In the genomic region with DNA sequence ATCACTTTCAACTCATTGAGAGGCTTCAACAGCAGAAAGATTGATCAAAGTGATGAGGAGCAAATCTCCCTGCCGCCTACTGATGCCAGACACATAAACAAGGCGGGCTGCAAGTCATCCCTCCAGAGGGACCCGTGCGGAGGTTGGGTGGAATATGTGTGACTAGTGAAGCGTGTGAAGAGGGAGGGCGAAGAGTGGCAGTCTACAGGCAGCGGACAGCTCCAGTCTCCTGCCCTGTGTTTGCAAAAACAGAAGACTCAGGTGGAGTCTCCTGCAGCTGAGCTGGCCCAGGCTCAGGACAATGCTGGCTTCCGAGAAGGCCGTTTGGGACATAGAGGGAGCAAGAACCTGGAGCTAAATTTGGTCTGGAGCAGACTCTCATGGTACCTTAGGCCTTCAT, we compare ENCODE assay signal across 38 cellular contexts.
"Had no signal": no experiment of that assay in that cellular context is flagged by ENCODE, and none has a peak within 500 bp of the region (broad histone marks: within the 10 kb centered on the region; RNA-seq: fewer than 3 reads in every experiment).

No MANE protein-coding gene starts in this region.

- H3K4me1 Mint-ChIP-seq: activated B cell treated with CpG ODN at 0.5 μM for 24 hours; activated CD4-positive, alpha-beta T cell treated with anti-CD3 and anti-CD28 coated beads, Interleukin-2, amount 10 ng/mL, durations not matched to agents 24 days and 14 days; activated naive CD8-positive, alpha-beta T cell treated with anti-CD3 and anti-CD28 coated beads for 36 hours; activated T-helper 17 cell treated with anti-CD3 and anti-CD28 coated beads, Interleukin-2, amount 50 U/mL, for 72 hours; central memory CD8-positive, alpha-beta T cell had no signal

- H3K36me3 ChIP-seq: adrenal gland, ascending aorta, cardiac muscle cell had no signal

- FAIRE-seq: bronchial epithelial cell, TTC549 had no signal

- H3K36me3 Mint-ChIP-seq: activated CD4-positive, alpha-beta memory T cell treated with anti-CD3 and anti-CD28 coated beads for 36 hours; activated naive CD8-positive, alpha-beta T cell treated with anti-CD3 and anti-CD28 coated beads for 36 hours; brain had no signal

- ATAC-seq: activated CD8-positive, alpha-beta T cell treated with anti-CD3 and anti-CD28 coated beads for 36 hours; activated naive CD4-positive, alpha-beta T cell treated with anti-CD3 and anti-CD28 coated beads, Interleukin-2, amount 50 U/mL, for 72 hours; activated T-cell treated with anti-CD3 and anti-CD28 coated beads, Interleukin-2, amount 50 U/mL, for 4 hours; activated T-cell treated with anti-CD3 and anti-CD28 coated beads, Interleukin-2, amount 50 U/mL, for 72 hours; activated T-helper 17 cell treated with anti-CD3 and anti-CD28 coated beads, Interleukin-2, amount 50 U/mL, for 72 hours had no signal

- H3K4me3 ChIP-seq: adrenal gland, ascending aorta, cardiac muscle cell had no signal

- H3K9me3 Mint-ChIP-seq: activated B cell treated with CpG ODN at 0.5 μM for 24 hours; activated CD4-positive, alpha-beta memory T cell treated with anti-CD3 and anti-CD28 coated beads for 36 hours; activated CD4-positive, alpha-beta T cell treated with anti-CD3 and anti-CD28 coated beads, Interleukin-2, amount 10 ng/mL, durations not matched to agents 24 days and 14 days; activated CD8-positive, alpha-beta T cell treated with anti-CD3 and anti-CD28 coated beads for 36 hours; activated T-cell treated with anti-CD3 and anti-CD28 coated beads, Interleukin-2, amount 50 U/mL, for 4 hours; activated T-helper 1 cell treated with anti-CD3 and anti-CD28 coated beads, Interleukin-12 subunit alpha, Interleukin-12 subunit beta, Interleukin-2, Interleukin-4 antibody, amounts not matched to agents 30 ng/mL and 10 ng/mL and 1 ng/mL, durations not matched to agents 14 hours and 24 hours and 36 hours; activated T-helper 17 cell treated with anti-CD3 and anti-CD28 coated beads, Interleukin-2, amount 50 U/mL, for 72 hours; T-helper 1 cell treated with Interleukin-12 subunit alpha and Interleukin-12 subunit beta and Interleukin-4 antibody, amounts not matched to agents 30 μg/mL and 1 μg/mL, for 36 hours; T-helper 2 cell treated with Interferon-gamma antibody and Interleukin-4, amounts not matched to agents 5 μg/mL and 100 μg/mL, for 36 hours had no signal

- H3K27ac Mint-ChIP-seq: activated B cell treated with CpG ODN at 0.5 μM for 24 hours; activated CD4-positive, alpha-beta memory T cell treated with anti-CD3 and anti-CD28 coated beads for 36 hours; activated CD4-positive, alpha-beta T cell treated with anti-CD3 and anti-CD28 coated beads, Interleukin-2, amount 10 ng/mL, durations not matched to agents 24 days and 14 days; activated CD8-positive, alpha-beta T cell treated with anti-CD3 and anti-CD28 coated beads for 36 hours; activated naive CD4-positive, alpha-beta T cell treated with anti-CD3 and anti-CD28 coated beads for 36 hours; activated naive CD4-positive, alpha-beta T cell treated with anti-CD3 and anti-CD28 coated beads, Interleukin-2, amount 50 U/mL, for 72 hours; activated naive CD8-positive, alpha-beta T cell treated with anti-CD3 and anti-CD28 coated beads for 36 hours; activated T-cell treated with anti-CD3 and anti-CD28 coated beads, Interleukin-2, amount 50 U/mL, for 72 hours; activated T-helper 1 cell treated with anti-CD3 and anti-CD28 coated beads, Interleukin-12 subunit alpha, Interleukin-12 subunit beta, Interleukin-2, Interleukin-4 antibody, amounts not matched to agents 30 ng/mL and 10 ng/mL and 1 ng/mL, durations not matched to agents 14 hours and 24 hours and 36 hours; activated T-helper 17 cell treated with anti-CD3 and anti-CD28 coated beads, Interleukin-2, amount 50 U/mL, for 72 hours; T-helper 1 cell treated with Interleukin-12 subunit alpha and Interleukin-12 subunit beta and Interleukin-4 antibody, amounts not matched to agents 30 μg/mL and 1 μg/mL, for 36 hours; T-helper 2 cell treated with Interferon-gamma antibody and Interleukin-4, amounts not matched to agents 5 μg/mL and 100 μg/mL, for 36 hours had no signal

- DNase-seq: activated B cell treated with CpG ODN at 0.5 μM for 24 hours; activated CD4-positive, alpha-beta memory T cell treated with anti-CD3 and anti-CD28 coated beads for 36 hours; activated CD4-positive, alpha-beta T cell treated with anti-CD3 and anti-CD28 coated beads for 4 hours; activated CD4-positive, alpha-beta T cell treated with anti-CD3 and anti-CD28 coated beads, Interleukin-2, amount 10 ng/mL, durations not matched to agents 24 days and 14 days; activated CD4-positive, alpha-beta T cell treated with anti-CD3 and anti-CD28 coated beads, Interleukin-2, amount 50 U/mL, for 1 hour; activated CD4-positive, alpha-beta T cell treated with anti-CD3 and anti-CD28 coated beads, Interleukin-2, amount 50 U/mL, for 4 hours; activated CD4-positive, CD25-positive, alpha-beta regulatory T cell treated with anti-CD3 and anti-CD28 coated beads, Interleukin-2, amount 50 U/mL, for 72 hours; activated CD8-positive, alpha-beta memory T cell treated with anti-CD3 and anti-CD28 coated beads, Interleukin-2, amount 50 U/mL, for 4 hours; activated CD8-positive, alpha-beta T cell treated with anti-CD3 and anti-CD28 coated beads for 36 hours; activated effector memory CD4-positive, alpha-beta T cell treated with anti-CD3 and anti-CD28 coated beads, Interleukin-2, amount 50 U/mL, for 16 hours; activated gamma-delta T cell treated with Interleukin-2 at 50 U/mL for 16 hours; activated naive CD4-positive, alpha-beta T cell; activated naive CD4-positive, alpha-beta T cell treated with anti-CD3 and anti-CD28 coated beads for 36 hours; activated naive CD4-positive, alpha-beta T cell treated with anti-CD3 and anti-CD28 coated beads, Interleukin-2, amount 50 U/mL, for 16 hours; activated naive CD8-positive, alpha-beta T cell treated with anti-CD3 and anti-CD28 coated beads for 36 hours; activated T-cell treated with anti-CD3 and anti-CD28 coated beads for 4 hours; activated T-cell treated with anti-CD3 and anti-CD28 coated beads, Interleukin-2, amount 50 U/mL, for 1 hour; activated T-cell treated with anti-CD3 and anti-CD28 coated beads, Interleukin-2, amount 50 U/mL, for 4 hours; activated T-cell treated with anti-CD3 and anti-CD28 coated beads, Interleukin-2, amount 50 U/mL, for 72 hours; adrenal gland; amniotic stem cell; caudate nucleus; cerebellar nuclear complex; T-helper 1 cell; T-helper 2 cell; T-helper 9 cell had no signal

- H3K4me3 Mint-ChIP-seq: activated B cell treated with CpG ODN at 0.5 μM for 24 hours; activated CD4-positive, alpha-beta memory T cell treated with anti-CD3 and anti-CD28 coated beads for 36 hours; activated CD4-positive, alpha-beta T cell treated with anti-CD3 and anti-CD28 coated beads, Interleukin-2, amount 10 ng/mL, durations not matched to agents 24 days and 14 days; activated CD8-positive, alpha-beta T cell treated with anti-CD3 and anti-CD28 coated beads for 36 hours; activated naive CD4-positive, alpha-beta T cell treated with anti-CD3 and anti-CD28 coated beads for 36 hours; activated naive CD8-positive, alpha-beta T cell treated with anti-CD3 and anti-CD28 coated beads for 36 hours; activated T-cell treated with anti-CD3 and anti-CD28 coated beads, Interleukin-2, amount 50 U/mL, for 4 hours; activated T-cell treated with anti-CD3 and anti-CD28 coated beads, Interleukin-2, amount 50 U/mL, for 72 hours; activated T-helper 1 cell treated with anti-CD3 and anti-CD28 coated beads, Interleukin-12 subunit alpha, Interleukin-12 subunit beta, Interleukin-2, Interleukin-4 antibody, amounts not matched to agents 30 ng/mL and 10 ng/mL and 1 ng/mL, durations not matched to agents 14 hours and 24 hours and 36 hours; activated T-helper 17 cell treated with anti-CD3 and anti-CD28 coated beads, Interleukin-2, amount 50 U/mL, for 72 hours; brain; central memory CD8-positive, alpha-beta T cell; T-helper 1 cell treated with Interleukin-12 subunit alpha and Interleukin-12 subunit beta and Interleukin-4 antibody, amounts not matched to agents 30 μg/mL and 1 μg/mL, for 36 hours; T-helper 2 cell treated with Interferon-gamma antibody and Interleukin-4, amounts not matched to agents 5 μg/mL and 100 μg/mL, for 36 hours had no signal

- H3K27ac ChIP-seq: adrenal gland, ascending aorta, cardiac muscle cell, VCaP had no signal

- H3K27me3 Mint-ChIP-seq: activated B cell treated with CpG ODN at 0.5 μM for 24 hours; activated CD4-positive, alpha-beta memory T cell treated with anti-CD3 and anti-CD28 coated beads for 36 hours; activated CD4-positive, alpha-beta T cell treated with anti-CD3 and anti-CD28 coated beads, Interleukin-2, amount 10 ng/mL, durations not matched to agents 24 days and 14 days; activated CD8-positive, alpha-beta T cell treated with anti-CD3 and anti-CD28 coated beads for 36 hours; activated naive CD8-positive, alpha-beta T cell treated with anti-CD3 and anti-CD28 coated beads for 36 hours; central memory CD8-positive, alpha-beta T cell had no signal

- H3K27me3 ChIP-seq: ascending aorta, cardiac muscle cell had no signal

- H3K9me3 ChIP-seq: adrenal gland, ascending aorta had no signal

- H3K4me1 ChIP-seq: adrenal gland, ascending aorta had no signal
